1 cellular context compared by ENCODE assay signal in genomic region chr1:33267468-33268205, GRCh38.
A peak's percentile ranks its signal among the peaks of the same experiment; 100 is the strongest.
TF ChIP-seq lines count a peak whose summit lies in the region.

No MANE protein-coding gene starts in this region.

TF ChIP-seq in endothelial cell of umbilical vein, 7 proteins besides CTCF, POLR2A, EP300 and RAD21:
- TF ChIP-seq JUN (IDR thresholded peaks at IDR 0.05; ENCODE audit: borderline replicate concordance, insufficient read depth, insufficient read length, low read depth) (peak; percentile 8), MYC (IDR thresholded peaks at IDR 0.05; ENCODE audit: low read depth, low read length) (no peak)
